In the genomic region with DNA sequence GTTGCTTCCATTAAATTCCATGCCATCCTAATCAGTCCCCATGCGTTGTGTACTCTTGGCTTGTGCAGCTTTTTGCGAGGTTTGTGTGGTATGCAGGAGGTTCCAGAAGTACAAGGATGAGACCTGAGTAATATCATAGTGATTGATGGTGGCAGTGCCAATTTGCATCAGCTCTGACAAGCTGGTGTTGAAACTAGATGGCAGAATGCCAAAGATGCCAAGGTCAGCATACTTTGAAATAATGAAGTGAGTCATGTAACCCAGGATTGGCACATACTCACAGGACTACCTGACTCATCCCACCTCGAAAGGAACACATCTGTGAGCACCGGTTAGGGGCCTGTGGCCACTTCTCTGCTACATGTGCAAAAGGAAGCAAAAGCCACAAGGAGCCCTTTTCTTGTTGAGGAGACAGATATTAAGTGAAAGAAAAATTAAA, we compare ENCODE assay signal across 8 cellular contexts. TPM values are rescaled to one million over a fixed set of nuclear protein-coding genes. Genes with fewer than 3 reads are reported as not detected.
DNase-seq lines count a peak whose midpoint lies in the region; ATAC-seq and TF ChIP-seq lines count a peak whose summit lies in the region.

No MANE protein-coding gene starts in this region.

- H3K27me3 ChIP-seq in endocrine pancreas (ENCODE audit: control insufficient read depth, insufficient read depth, low read length), result no peaks in the 10 kb centered on the region

- no peaks in the 10 kb centered on the region for H3K27me3 Mint-ChIP-seq in activated CD4-positive, alpha-beta T cell treated with anti-CD3 and anti-CD28 coated beads, Interleukin-2, amount 10 ng/mL, durations not matched to agents 24 days and 14 days

- H3K4me3 ChIP-seq in NB4 (ENCODE audit: low read depth, low read length) (no peak overlapping the region), endocrine pancreas (ENCODE audit: control insufficient read depth, insufficient read depth, low read length) (peak overlapping the region; percentile 22)

- no peak overlapping the region for H3K4me3 Mint-ChIP-seq in activated CD4-positive, alpha-beta T cell treated with anti-CD3 and anti-CD28 coated beads, Interleukin-2, amount 10 ng/mL, durations not matched to agents 24 days and 14 days

- ATAC-seq in GM18502 (IDR thresholded peaks at IDR 0.05; ENCODE audit: poor library complexity, unreplicated experiment) (peak; percentile 83), HG02623 (IDR thresholded peaks at IDR 0.05; ENCODE audit: unreplicated experiment) (peak; percentile 73)

- no peak for TF ChIP-seq CTCF in NB4 (IDR thresholded peaks at IDR 0.05; ENCODE audit: low read depth, low read length)

- no peaks in the 10 kb centered on the region for H3K9me3 Mint-ChIP-seq in activated CD4-positive, alpha-beta T cell treated with anti-CD3 and anti-CD28 coated beads, Interleukin-2, amount 10 ng/mL, durations not matched to agents 24 days and 14 days

- no peak overlapping the region for H3K27ac Mint-ChIP-seq in activated CD4-positive, alpha-beta T cell treated with anti-CD3 and anti-CD28 coated beads, Interleukin-2, amount 10 ng/mL, durations not matched to agents 24 days and 14 days

- H3K36me3 ChIP-seq in endocrine pancreas (ENCODE audit: control insufficient read depth, insufficient read depth, low read length), result no peaks in the 10 kb centered on the region

- peaks cover 30% of the 10 kb centered on the region for H3K4me1 Mint-ChIP-seq in activated CD4-positive, alpha-beta T cell treated with anti-CD3 and anti-CD28 coated beads, Interleukin-2, amount 10 ng/mL, durations not matched to agents 24 days and 14 days

- intact Hi-C loops in activated CD4-positive, alpha-beta T cell treated with anti-CD3 and anti-CD28 coated beads, Interleukin-2, amount 10 ng/mL, durations not matched to agents 24 days and 14 days (cut with micrococcal nuclease), result loop anchor here (1.0 kb wide), 3 partner anchors 13 to 132 kb away; partner anchors contain the start of gene SGO1

- no peaks in the 10 kb centered on the region for H3K9me3 ChIP-seq in endocrine pancreas (ENCODE audit: control insufficient read depth, low read length)

- no peak for TF ChIP-seq POLR2A in NB4 (IDR thresholded peaks at IDR 0.05; ENCODE audit: extremely low read depth, insufficient read length)

- DNase-seq in NB4 (ENCODE audit: low read depth) (peak; percentile 83), pons (ENCODE audit: low spot score) (peak; percentile 59), Ammon's horn (ENCODE audit: low spot score) (no peak), HuH-7.5 (ENCODE audit: low spot score) (no peak)
- DNase-seq in activated CD4-positive, alpha-beta T cell treated with anti-CD3 and anti-CD28 coated beads, Interleukin-2, amount 10 ng/mL, durations not matched to agents 24 days and 14 days, result peak; percentile 84

- H3K4me1 ChIP-seq in endocrine pancreas (ENCODE audit: control insufficient read depth, insufficient read depth, low read length), result peaks cover 8% of the 10 kb centered on the region

- H3K9ac ChIP-seq in endocrine pancreas (ENCODE audit: control insufficient read depth, insufficient read depth, low read length), result peak overlapping the region; percentile 31

- H3K36me3 Mint-ChIP-seq in activated CD4-positive, alpha-beta T cell treated with anti-CD3 and anti-CD28 coated beads, Interleukin-2, amount 10 ng/mL, durations not matched to agents 24 days and 14 days (ENCODE audit: low read depth), result peaks cover 9% of the 10 kb centered on the region

RNA-seq across cellular contexts. Expression of gene KAT2B, which starts 14.3 kb away (rescaled TPM):
- 23.3 and 27.9 TPM in 2 replicates for total RNA-seq in activated CD4-positive, alpha-beta T cell treated with anti-CD3 and anti-CD28 coated beads, Interleukin-2, amount 10 ng/mL, durations not matched to agents 24 days and 14 days

RNA-seq across cellular contexts. Expression of gene PP2D1, which starts 42.5 kb away (rescaled TPM):
- not detected in 2 replicates for total RNA-seq in activated CD4-positive, alpha-beta T cell treated with anti-CD3 and anti-CD28 coated beads, Interleukin-2, amount 10 ng/mL, durations not matched to agents 24 days and 14 days

Comparison
In these comparisons a context has a peak if more than half of its experiments do, and no peak if none do; other contexts are left out.
1. DNase-seq: peak in NB4 (single experiment), activated CD4-positive, alpha-beta T cell treated with anti-CD3 and anti-CD28 coated beads, Interleukin-2, amount 10 ng/mL, durations not matched to agents 24 days and 14 days (single experiment) and pons (single experiment); none in Ammon's horn (single experiment) and HuH-7.5 (single experiment).